ENCODE assay signal across 8 cellular contexts in genomic region chr4:115851918-115852766, GRCh38.
DNase-seq lines count a peak whose midpoint lies in the region; ATAC-seq, FAIRE-seq and TF ChIP-seq lines count a peak whose summit lies in the region.

No MANE protein-coding gene starts in this region.

- ATAC-seq in HG02852 (IDR thresholded peaks at IDR 0.05; ENCODE audit: unreplicated experiment) (peak; percentile 70), T-helper 17 cell (peak; percentile 46)

- H3K4me3 Mint-ChIP-seq in T-helper 17 cell, result no peak overlapping the region

- no peak overlapping the region for H3K27ac Mint-ChIP-seq in T-helper 17 cell

- DNase-seq in BE2C (peak; percentile 66), GM18507 (ENCODE audit: extremely low spot score, insufficient read length, low read depth) (no peak), MV-4-11 (lab: John Stamatoyannopoulos, UW) (peak; percentile 22), T-helper 17 cell (no peak), inferior parietal cortex (ENCODE audit: extremely low spot score) (peak; percentile 22)
- DNase-seq in activated effector memory CD4-positive, alpha-beta T cell treated with Interleukin-2 at 50 U/mL for 16 hours, result no peak
- DNase-seq in central memory CD4-positive, alpha-beta T cell, result no peak

- no peaks in the 10 kb centered on the region for H3K4me1 Mint-ChIP-seq in T-helper 17 cell

- peak; percentile 84 for FAIRE-seq in GM18507 (lab: Jason Lieb, UNC)

- peak; percentile 75 for TF ChIP-seq CTCF in BE2C (IDR thresholded peaks at IDR 0.05; ENCODE audit: low read depth, low read length)

- no peak overlapping the region for H3K4me3 ChIP-seq in BE2C (ENCODE audit: low read depth, low read length)

- no peaks in the 10 kb centered on the region; the same call in 1 of the 2 replicates for H3K27me3 ChIP-seq in BE2C

- no peaks in the 10 kb centered on the region for H3K27me3 Mint-ChIP-seq in T-helper 17 cell

- H3K9me3 ChIP-seq in BE2C (no peaks in the 10 kb centered on the region), T-helper 17 cell (ENCODE audit: control insufficient read depth, low read length, poor library complexity, severe bottlenecking) (no peaks in the 10 kb centered on the region)

- H3K36me3 ChIP-seq in BE2C, result no peaks in the 10 kb centered on the region

- no peaks in the 10 kb centered on the region for H3K36me3 Mint-ChIP-seq in T-helper 17 cell (ENCODE audit: low read depth)

- H3K4me1 ChIP-seq in BE2C, result no peaks in the 10 kb centered on the region

Comparison
In these comparisons a context has a peak if more than half of its experiments do, and no peak if none do; other contexts are left out.
1. DNase-seq: peak in BE2C (single experiment), MV-4-11 (single experiment) and inferior parietal cortex (single experiment); none in GM18507 (single experiment), T-helper 17 cell (0 of 3), activated effector memory CD4-positive, alpha-beta T cell treated with Interleukin-2 at 50 U/mL for 16 hours (single experiment) and central memory CD4-positive, alpha-beta T cell (single experiment).